In the genomic region with DNA sequence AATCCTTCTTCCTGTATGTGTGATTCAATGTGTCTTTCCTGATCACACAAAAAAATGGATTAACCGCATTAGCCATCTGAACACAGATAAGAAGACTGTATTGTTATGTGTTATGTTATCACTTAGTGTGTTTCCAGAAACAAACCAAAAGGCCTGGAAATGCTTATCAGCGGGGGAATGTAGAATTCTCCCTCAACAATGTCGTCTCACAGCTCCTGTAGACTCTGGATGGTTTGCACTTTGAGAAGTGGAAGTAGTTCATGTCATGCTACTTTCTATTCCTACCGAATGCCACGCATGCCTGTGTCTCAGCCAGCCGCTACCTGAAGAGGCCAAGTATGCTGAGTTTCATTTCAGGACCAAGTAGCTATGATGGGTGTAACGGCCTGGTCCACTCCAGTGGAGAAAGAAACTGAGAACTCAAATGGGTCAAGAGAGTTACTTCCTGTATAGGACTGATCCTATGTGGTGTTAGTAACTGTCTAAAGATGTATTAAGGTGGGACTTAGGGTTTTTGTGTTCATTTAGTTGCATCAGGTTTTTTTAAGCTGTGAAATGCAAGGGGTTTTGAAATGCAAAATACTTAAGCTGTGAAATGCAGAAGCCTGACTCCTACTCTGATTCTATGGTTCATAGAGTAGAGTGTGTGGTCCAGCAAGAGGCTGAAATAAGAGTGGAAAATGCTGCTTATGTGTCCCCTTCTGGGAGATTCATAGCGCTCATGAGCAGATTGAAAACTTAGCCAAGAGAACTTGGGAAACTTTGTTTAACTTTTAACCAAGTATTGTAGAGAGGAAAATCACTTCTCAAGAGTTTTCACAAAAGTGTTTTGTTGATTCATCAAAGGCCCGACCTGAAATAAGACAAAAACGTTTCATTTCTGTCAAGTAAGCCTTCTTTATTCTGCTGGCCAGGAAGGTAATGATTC, we compare ENCODE assay signal across 1 cellular context.
TF ChIP-seq lines count a peak whose summit lies in the region.

No MANE protein-coding gene starts in this region.

TF ChIP-seq in GM12878, 131 proteins besides CTCF, POLR2A, EP300 and RAD21 (continued from another document):
- TF ChIP-seq ETV6 (conservative IDR thresholded peaks at IDR 0.05 in 1 of 2, IDR thresholded peaks at IDR 0.05 in 1 of 2; ENCODE audit: borderline replicate concordance in 1 of 2, low read depth in 1 of 2) (peak in 1 of 2 experiments; percentile 48; a peak in 1 of 4 replicates), MTA2 (IDR thresholded peaks at IDR 0.05; ENCODE audit: low read depth) (no peak), POLR2AphosphoS2 (IDR thresholded peaks at IDR 0.05; ENCODE audit: low read depth, low read length) (no peak), RCOR1 (conservative IDR thresholded peaks at IDR 0.05; ENCODE audit: low read depth, low read length) (no peak), ZNF592 (IDR thresholded peaks at IDR 0.05) (no peak), E2F4 (IDR thresholded peaks at IDR 0.05; ENCODE audit: low read depth, low read length) (no peak), JUND (IDR thresholded peaks at IDR 0.05; ENCODE audit: low read depth, low read length) (no peak), NFIC (IDR thresholded peaks at IDR 0.05; ENCODE audit: low read depth, low read length) (peak; percentile 25; the same call in 1 of the 2 replicates)
